Comparison of ENCODE assay signal across 8 cellular contexts in genomic region chr6:139996253-139996834, GRCh38.
A peak's percentile ranks its signal among the peaks of the same experiment; 100 is the strongest.
DNase-seq lines count a peak whose midpoint lies in the region; ATAC-seq and TF ChIP-seq lines count a peak whose summit lies in the region.

No MANE protein-coding gene starts in this region.

- H3K9me2 ChIP-seq in OCI-LY7 (ENCODE audit: insufficient read depth, low read length) = no peaks in the 10 kb centered on the region

- H4K91ac ChIP-seq in mesenchymal stem cell (ENCODE audit: low read length) = peak overlapping the region; percentile 25

- no TSS peak for BruUV-seq in OCI-LY7 (replicated peaks; lab: Mats Ljungman, UMichigan)

- peak overlapping the region; percentile 1 to 91 for H2BK12ac ChIP-seq in mesenchymal stem cell (ENCODE audit: low read length in 2 of 2)

- H3K23ac ChIP-seq in mesenchymal stem cell (ENCODE audit: low read length in 2 of 2) = no peak overlapping the region

- 73 to 81% (median 80%) methylated on average over 6 of the region's 6 CpGs for WGBS in heart left ventricle, 4 donors
- WGBS in right cardiac atrium = 84% methylated on average over 6 of the region's 6 CpGs
- WGBS in mesenchymal stem cell = 65% methylated on average over 4 of the region's 6 CpGs

- no peaks in the 10 kb centered on the region for H3K79me1 ChIP-seq in mesenchymal stem cell (replicated peaks; ENCODE audit: low read length, poor library complexity, severe bottlenecking)

- TF ChIP-seq CTCF in heart left ventricle (IDR thresholded peaks at IDR 0.05) (peak in 1 of 12 donors; percentile 8), OCI-LY7 (conservative IDR thresholded peaks at IDR 0.05; ENCODE audit: low read length) (peak; percentile 30; the same call in 1 of the 2 replicates)

- H3K4me3 ChIP-seq in heart left ventricle (no peak overlapping the region), right cardiac atrium (ENCODE audit: low read length) (no peak overlapping the region), OCI-LY7 (ENCODE audit: low read depth, low read length, poor library complexity, severe bottlenecking) (no peak overlapping the region), mesenchymal stem cell (ENCODE audit: insufficient read depth in 1 of 2, low read depth in 1 of 2, low read length in 2 of 2) (no peak overlapping the region)

- H3K4me1 ChIP-seq in heart left ventricle (peaks cover 0 to 10% (median under 1%) of the 10 kb centered on the region in 12 donors), right cardiac atrium (ENCODE audit: control insufficient read depth, insufficient read depth, low read length) (no peaks in the 10 kb centered on the region), OCI-LY7 (ENCODE audit: insufficient read depth, low read length, poor library complexity, severe bottlenecking) (no peaks in the 10 kb centered on the region), mesenchymal stem cell (ENCODE audit: control insufficient read depth, insufficient read depth, low read depth, low read length) (peaks cover 3% of the 10 kb centered on the region)

- no peak for TF ChIP-seq POLR2A in heart left ventricle (IDR thresholded peaks at IDR 0.05)

- H4K20me1 ChIP-seq in OCI-LY7 (ENCODE audit: insufficient read depth, low read length) = no peaks in the 10 kb centered on the region

- no peak overlapping the region for H2BK5ac ChIP-seq in mesenchymal stem cell (ENCODE audit: low read depth, low read length, poor library complexity, severe bottlenecking)

- H3K36me3 ChIP-seq in heart left ventricle (no peaks in the 10 kb centered on the region), OCI-LY7 (ENCODE audit: insufficient read depth, low read length) (no peaks in the 10 kb centered on the region), mesenchymal stem cell (ENCODE audit: control insufficient read depth in 1 of 2, insufficient read depth in 2 of 2, low read depth in 1 of 2, low read length in 2 of 2) (no peaks in the 10 kb centered on the region)

- H2BK15ac ChIP-seq in mesenchymal stem cell (ENCODE audit: low read depth, poor library complexity, severe bottlenecking) = no peak overlapping the region

- no peak overlapping the region for H2BK120ac ChIP-seq in mesenchymal stem cell (ENCODE audit: low read depth, low read length)

- H3K4me2 ChIP-seq in OCI-LY7 (ENCODE audit: low read length) = no peak overlapping the region
- H3K4me2 ChIP-seq in mesenchymal stem cell (ENCODE audit: low read length, poor library complexity, severe bottlenecking) = no peak overlapping the region

- peak overlapping the region; percentile 2 for H4K8ac ChIP-seq in mesenchymal stem cell (ENCODE audit: low read length)

- POLR2A ChIA-PET in OCI-LY7 (lab: Charles Lee) = no interaction called here

- peak overlapping the region in 1 of 2 experiments; percentile 77 for H3K18ac ChIP-seq in mesenchymal stem cell (ENCODE audit: low read depth in 1 of 2, low read length in 2 of 2)

- H3K79me2 ChIP-seq in OCI-LY7 (ENCODE audit: insufficient read depth, low read depth, low read length) = no peaks in the 10 kb centered on the region

- H3K14ac ChIP-seq in mesenchymal stem cell (ENCODE audit: low read length in 2 of 2) = no peak overlapping the region

- H3K27me3 ChIP-seq in heart left ventricle = no peaks in the 10 kb centered on the region
- no peaks in the 10 kb centered on the region for H3K27me3 ChIP-seq in right cardiac atrium (ENCODE audit: control insufficient read depth, insufficient read depth)
- no peaks in the 10 kb centered on the region for H3K27me3 ChIP-seq in mesenchymal stem cell (ENCODE audit: control insufficient read depth in 1 of 2, insufficient read depth in 1 of 2, low read length in 2 of 2)

- no peak overlapping the region for H3K27ac ChIP-seq in heart left ventricle
- H3K27ac ChIP-seq in right cardiac atrium (ENCODE audit: low read length) = no peak overlapping the region
- H3K27ac ChIP-seq in OCI-LY7 (ENCODE audit: low read depth, low read length, poor library complexity, severe bottlenecking) = no peak overlapping the region
- H3K27ac ChIP-seq in mesenchymal stem cell (ENCODE audit: low read length, poor library complexity, severe bottlenecking) = no peak overlapping the region

- intact Hi-C loops in heart left ventricle (cut with DNase I) (loop anchor here in 3 of 10 donors (10.0 kb wide), 2 partner anchors 438 to 622 kb away; partner anchors contain the start of gene CITED2 (in 2 of the 3)), right cardiac atrium (cut with DNase I) (no loop called here), OCI-LY7 (cut with micrococcal nuclease; ENCODE audit: unreplicated experiment) (no loop called here)

- H2AK5ac ChIP-seq in mesenchymal stem cell (ENCODE audit: low read length, severe bottlenecking) = no peak overlapping the region

- CTCF ChIA-PET in OCI-LY7 (lab: Charles Lee; ENCODE audit: unreplicated experiment) = no interaction called here

- no peak overlapping the region for H2AFZ ChIP-seq in OCI-LY7 (ENCODE audit: low read length)
- H2AFZ ChIP-seq in mesenchymal stem cell (ENCODE audit: low read depth, low read length) = no peak overlapping the region

- H3K9me3 ChIP-seq in heart left ventricle (peaks cover 0 to 6% (median 0%) of the 10 kb centered on the region in 12 donors), right cardiac atrium (ENCODE audit: control insufficient read depth, low read length) (no peaks in the 10 kb centered on the region), OCI-LY7 (ENCODE audit: low read length) (no peaks in the 10 kb centered on the region), mesenchymal stem cell (ENCODE audit: control insufficient read depth, low read length) (peaks cover 6% of the 10 kb centered on the region)

- H3K4ac ChIP-seq in mesenchymal stem cell (ENCODE audit: low read depth in 1 of 2, low read length in 2 of 2) = peak overlapping the region in 1 of 2 experiments; percentile 4

- H3K9ac ChIP-seq in mesenchymal stem cell (ENCODE audit: low read length) = no peak overlapping the region

- ATAC-seq in heart left ventricle (peak in 3 of 4 donors; percentile 37 to 53 (median 41)), right cardiac atrium (no peak), HG02885 (IDR thresholded peaks at IDR 0.05; ENCODE audit: poor library complexity, unreplicated experiment) (peak; percentile 89)

- peak in 1 of 5 donors; percentile 18 for DNase-seq in heart left ventricle
- no peak for DNase-seq in right cardiac atrium
- peak; percentile 5 for DNase-seq in OCI-LY7 (ENCODE audit: low spot score)
- DNase-seq in mesenchymal stem cell = no peak
- no peak for DNase-seq in GOT3 (lab: John Stamatoyannopoulos, UW)
- DNase-seq in ureter (ENCODE audit: low spot score) = no peak
- no peak for DNase-seq in GDM1 (lab: John Stamatoyannopoulos, UW)

Comparison
In these comparisons a context has a peak if more than half of its experiments do, and no peak if none do; other contexts are left out.
1. ATAC-seq: peak in heart left ventricle (3 of 4) and HG02885 (single experiment); none in right cardiac atrium (0 of 2).